In genomic region chr9:132756214-132756799, GRCh38 we compare ENCODE assay signal across 23 cellular contexts.
"Had no signal": no experiment of that assay in that cellular context is flagged by ENCODE, and none has a peak within 500 bp of the region (broad histone marks: within the 10 kb centered on the region; RNA-seq: fewer than 3 reads in every experiment).

No MANE protein-coding gene starts in this region.

- H3K27ac Mint-ChIP-seq: activated T-helper 17 cell treated with anti-CD3 and anti-CD28 coated beads, Interleukin-2, amount 50 U/mL, for 72 hours; dendritic cell treated with granulocyte-macrophage colony-stimulating factor and Interleukin-4, amounts not matched to agents 40 ng/mL and 50 ng/mL, for 4 days; memory B cell; natural killer cell had no signal

- H3K36me3 ChIP-seq: brain microvascular endothelial cell, spleen, stomach, uterus had no signal

- DNase-seq: activated CD4-positive, alpha-beta T cell treated with anti-CD3 and anti-CD28 coated beads, Interleukin-2, amount 50 U/mL, for 1 hour; activated naive CD4-positive, alpha-beta T cell treated with Interleukin-2 at 50 U/mL for 16 hours; activated T-cell treated with anti-CD3 and anti-CD28 coated beads for 4 hours; anterior cingulate cortex; brain microvascular endothelial cell; cerebellar nuclear complex; effector memory CD4-positive, alpha-beta T cell; foreskin melanocyte; left cardiac atrium; natural killer cell; occipital lobe; psoas muscle; spleen; stimulated activated CD4-positive, alpha-beta T cell treated with anti-CD3 and anti-CD28 coated beads, Interleukin-2, amount 100 ng/mL, for 24 hours; stomach; T-helper 2 cell; uterus had no signal

- H3K4me1 Mint-ChIP-seq: activated T-helper 17 cell treated with anti-CD3 and anti-CD28 coated beads, Interleukin-2, amount 50 U/mL, for 72 hours; memory B cell; natural killer cell had no signal

- H3K36me3 Mint-ChIP-seq: memory B cell, natural killer cell had no signal

- ATAC-seq: activated T-helper 17 cell treated with anti-CD3 and anti-CD28 coated beads, Interleukin-2, amount 50 U/mL, for 72 hours; natural killer cell; psoas muscle; sciatic nerve had no signal

- H3K27me3 ChIP-seq: brain microvascular endothelial cell, spleen, stomach, testis, uterus had no signal

- H3K9me3 Mint-ChIP-seq: activated T-helper 17 cell treated with anti-CD3 and anti-CD28 coated beads, Interleukin-2, amount 50 U/mL, for 72 hours; dendritic cell treated with granulocyte-macrophage colony-stimulating factor and Interleukin-4, amounts not matched to agents 40 ng/mL and 50 ng/mL, for 4 days; memory B cell; natural killer cell had no signal

- H3K27ac ChIP-seq: brain microvascular endothelial cell, epithelial cell of prostate, psoas muscle, spleen, stomach, testis, uterus had no signal

- H3K4me3 Mint-ChIP-seq: activated T-helper 17 cell treated with anti-CD3 and anti-CD28 coated beads, Interleukin-2, amount 50 U/mL, for 72 hours; dendritic cell treated with granulocyte-macrophage colony-stimulating factor and Interleukin-4, amounts not matched to agents 40 ng/mL and 50 ng/mL, for 4 days; memory B cell; natural killer cell had no signal

- H3K4me1 ChIP-seq: psoas muscle, spleen, testis, uterus had no signal

- H3K9me3 ChIP-seq: psoas muscle, spleen, stomach, testis, uterus had no signal

- H3K4me3 ChIP-seq: psoas muscle, spleen, stomach, testis, uterus had no signal
